Comparison of ENCODE assay signal across 9 cellular contexts in the genomic region with DNA sequence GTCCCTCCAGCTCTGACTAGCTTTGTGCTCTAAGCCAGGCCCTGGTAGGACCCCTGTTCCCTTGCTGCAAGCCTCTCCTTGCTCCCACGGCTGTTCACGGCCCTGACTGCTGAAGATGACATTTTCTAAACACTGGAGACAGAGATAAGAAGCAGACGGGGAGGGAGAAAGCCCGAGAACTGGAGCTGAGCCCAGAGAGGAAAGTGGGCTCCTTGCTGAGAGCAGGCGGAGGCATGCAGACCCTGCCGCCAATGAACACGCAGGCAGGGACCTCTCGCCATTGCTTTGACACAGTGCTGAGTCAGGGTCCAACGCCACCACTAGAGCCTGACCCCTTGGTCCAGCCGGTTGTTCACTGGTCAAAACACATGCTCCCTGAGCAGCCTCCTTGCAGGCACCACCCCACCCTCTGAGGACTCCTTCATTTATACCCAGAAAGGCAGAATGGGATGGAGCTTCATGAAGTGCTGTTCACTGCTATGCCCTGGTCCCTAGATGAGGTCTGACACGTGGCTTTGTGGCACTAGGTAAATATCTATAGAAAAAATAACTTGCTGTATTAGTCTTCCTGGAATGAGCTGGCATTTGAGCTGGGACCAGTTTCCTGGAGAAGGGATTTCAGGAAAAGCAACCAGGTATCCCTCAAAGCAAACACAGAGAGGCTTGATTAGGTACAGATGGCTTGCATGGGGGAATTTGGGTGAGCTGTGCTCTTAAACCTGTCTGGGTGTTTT.
DNase-seq lines count a peak whose midpoint lies in the region; ATAC-seq lines count a peak whose summit lies in the region.
"Had no signal": no experiment of that assay in that cellular context is flagged by ENCODE, and none has a peak within 500 bp of the region (broad histone marks: within the 10 kb centered on the region; RNA-seq: fewer than 3 reads in every experiment).

No MANE protein-coding gene starts in this region.

- H3K36me3 Mint-ChIP-seq in activated CD4-positive, alpha-beta T cell treated with anti-CD3 and anti-CD28 coated beads for 36 hours (ENCODE audit: low read depth): no peaks in the 10 kb centered on the region

- no peak overlapping the region for H3K27ac Mint-ChIP-seq in activated CD4-positive, alpha-beta T cell treated with anti-CD3 and anti-CD28 coated beads for 36 hours

- CTCF ChIA-PET in activated CD4-positive, alpha-beta T cell treated with anti-CD3 and anti-CD28 coated beads for 36 hours (lab: Charles Lee): no interaction called here

- peak overlapping the region; percentile 19 for H3K4me3 ChIP-seq in adipocyte (ENCODE audit: low read length)

- peak overlapping the region; percentile 89 for H3K9ac ChIP-seq in adipocyte (ENCODE audit: low read length)

- no peak overlapping the region for H3K4me3 Mint-ChIP-seq in activated CD4-positive, alpha-beta T cell treated with anti-CD3 and anti-CD28 coated beads for 36 hours

- H3K4me1 Mint-ChIP-seq in activated CD4-positive, alpha-beta T cell treated with anti-CD3 and anti-CD28 coated beads for 36 hours: no peaks in the 10 kb centered on the region

- H3K4me1 ChIP-seq in adipocyte (ENCODE audit: control insufficient read depth, insufficient read depth, low read length): peaks cover 71% of the 10 kb centered on the region

- H3K27me3 Mint-ChIP-seq in activated CD4-positive, alpha-beta T cell treated with anti-CD3 and anti-CD28 coated beads for 36 hours: no peaks in the 10 kb centered on the region

- no peak for ATAC-seq in activated CD4-positive, alpha-beta T cell treated with anti-CD3 and anti-CD28 coated beads for 36 hours
- no peak for ATAC-seq in HG03432 (IDR thresholded peaks at IDR 0.05; ENCODE audit: unreplicated experiment)

- DNase-seq in DMS53 treated with DMSO at 0.1 percent for 48 hours (lab: John Stamatoyannopoulos, UW; ENCODE audit: unreplicated experiment) (peak; percentile 6), adipocyte (ENCODE audit: low read depth) (peak; percentile 62), cardiac septum (ENCODE audit: low spot score) (peak; percentile 83), renal cortical epithelial cell (ENCODE audit: low read depth) (peak; percentile 44), NCI-H2081 (lab: John Stamatoyannopoulos, UW) (no peak)
- no peak for DNase-seq in activated CD4-positive, alpha-beta T cell treated with anti-CD3 and anti-CD28 coated beads for 36 hours
- no peak for DNase-seq in stimulated activated CD4-positive, alpha-beta T cell treated with anti-CD3 and anti-CD28 coated beads, Interleukin-12 subunit alpha, Interleukin-12 subunit beta, amount 100 ng/mL, for 4 hours
- DNase-seq: DND-41 had no signal

- H3K27me3 ChIP-seq in adipocyte (replicated peaks; ENCODE audit: control insufficient read depth, insufficient read depth, low read length): no peaks in the 10 kb centered on the region

- H3K9me3 Mint-ChIP-seq in activated CD4-positive, alpha-beta T cell treated with anti-CD3 and anti-CD28 coated beads for 36 hours (ENCODE audit: low read depth): no peaks in the 10 kb centered on the region

- no peaks in the 10 kb centered on the region for H3K36me3 ChIP-seq in adipocyte (ENCODE audit: control insufficient read depth, insufficient read depth, low read length, severe bottlenecking)

- H3K9me3 ChIP-seq in adipocyte (ENCODE audit: control insufficient read depth, low read length): no peaks in the 10 kb centered on the region

- POLR2A ChIA-PET in activated CD4-positive, alpha-beta T cell treated with anti-CD3 and anti-CD28 coated beads for 36 hours (lab: Charles Lee): no interaction called here

- intact Hi-C loops in cardiac septum (cut with DNase I): loop anchor here (10.0 kb wide), 1 partner anchor 515 kb away; no protein-coding TSS in a partner anchor
- intact Hi-C loops in activated CD4-positive, alpha-beta T cell treated with anti-CD3 and anti-CD28 coated beads for 36 hours (cut with DNase I, micrococcal nuclease): no loop called here

Comparison
In these comparisons a context has a peak if more than half of its experiments do, and no peak if none do; other contexts are left out.
1. DNase-seq: peak in DMS53 treated with DMSO at 0.1 percent for 48 hours (single experiment), adipocyte (single experiment), cardiac septum (single experiment) and renal cortical epithelial cell (single experiment); none in NCI-H2081 (0 of 2), activated CD4-positive, alpha-beta T cell treated with anti-CD3 and anti-CD28 coated beads for 36 hours (single experiment) and stimulated activated CD4-positive, alpha-beta T cell treated with anti-CD3 and anti-CD28 coated beads, Interleukin-12 subunit alpha, Interleukin-12 subunit beta, amount 100 ng/mL, for 4 hours (single experiment).